4 cellular contexts compared by ENCODE assay signal in genomic region chr3:84918592-84918991, GRCh38. TPM values are rescaled to one million over a fixed set of nuclear protein-coding genes. Genes with fewer than 3 reads are reported as not detected.
"Had no signal": no experiment of that assay in that cellular context is flagged by ENCODE, and none has a peak within 500 bp of the region (broad histone marks: within the 10 kb centered on the region; RNA-seq: fewer than 3 reads in every experiment).

No MANE protein-coding gene starts in this region.

RNA-seq across cellular contexts. Expression of gene CADM2, which starts 40.2 kb away (rescaled TPM):
- total RNA-seq: OCI-LY7, RPMI7951, SJSA1, SK-MEL-5 had no signal
